ENCODE assay signal across 2 cellular contexts in the genomic region with DNA sequence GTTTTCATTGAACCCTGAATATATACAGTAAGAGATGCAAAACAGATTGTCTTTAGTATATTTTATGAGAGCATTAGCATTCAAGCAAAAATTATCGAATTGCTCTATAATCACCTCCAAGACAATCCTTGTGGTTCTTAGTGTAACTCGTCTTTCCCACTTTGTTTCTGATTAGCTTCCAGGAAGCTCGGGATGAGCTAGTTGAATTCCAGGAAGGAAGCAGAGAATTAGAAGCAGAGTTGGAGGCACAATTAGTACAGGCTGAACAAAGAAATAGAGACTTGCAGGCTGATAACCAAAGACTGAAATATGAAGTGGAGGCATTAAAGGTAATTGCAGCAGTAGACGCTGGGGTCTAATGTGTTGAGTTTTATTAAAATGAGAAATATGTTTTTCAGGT.
TF ChIP-seq lines count a peak whose summit lies in the region.

No MANE protein-coding gene starts in this region.

TF ChIP-seq in liver, 16 proteins besides CTCF, POLR2A, EP300 and RAD21:
- TF ChIP-seq GABPA (IDR thresholded peaks at IDR 0.05 in 1 of 2, conservative IDR thresholded peaks at IDR 0.05 in 1 of 2): no peak
- peak; percentile 27 for TF ChIP-seq NR2F2 (IDR thresholded peaks at IDR 0.05)

TF ChIP-seq in HepG2, 621 proteins besides CTCF, POLR2A, EP300 and RAD21:
- TF ChIP-seq BRD4 (CRISPR knock-in tag; IDR thresholded peaks at IDR 0.05): no peak
- TF ChIP-seq, protein P1, sequence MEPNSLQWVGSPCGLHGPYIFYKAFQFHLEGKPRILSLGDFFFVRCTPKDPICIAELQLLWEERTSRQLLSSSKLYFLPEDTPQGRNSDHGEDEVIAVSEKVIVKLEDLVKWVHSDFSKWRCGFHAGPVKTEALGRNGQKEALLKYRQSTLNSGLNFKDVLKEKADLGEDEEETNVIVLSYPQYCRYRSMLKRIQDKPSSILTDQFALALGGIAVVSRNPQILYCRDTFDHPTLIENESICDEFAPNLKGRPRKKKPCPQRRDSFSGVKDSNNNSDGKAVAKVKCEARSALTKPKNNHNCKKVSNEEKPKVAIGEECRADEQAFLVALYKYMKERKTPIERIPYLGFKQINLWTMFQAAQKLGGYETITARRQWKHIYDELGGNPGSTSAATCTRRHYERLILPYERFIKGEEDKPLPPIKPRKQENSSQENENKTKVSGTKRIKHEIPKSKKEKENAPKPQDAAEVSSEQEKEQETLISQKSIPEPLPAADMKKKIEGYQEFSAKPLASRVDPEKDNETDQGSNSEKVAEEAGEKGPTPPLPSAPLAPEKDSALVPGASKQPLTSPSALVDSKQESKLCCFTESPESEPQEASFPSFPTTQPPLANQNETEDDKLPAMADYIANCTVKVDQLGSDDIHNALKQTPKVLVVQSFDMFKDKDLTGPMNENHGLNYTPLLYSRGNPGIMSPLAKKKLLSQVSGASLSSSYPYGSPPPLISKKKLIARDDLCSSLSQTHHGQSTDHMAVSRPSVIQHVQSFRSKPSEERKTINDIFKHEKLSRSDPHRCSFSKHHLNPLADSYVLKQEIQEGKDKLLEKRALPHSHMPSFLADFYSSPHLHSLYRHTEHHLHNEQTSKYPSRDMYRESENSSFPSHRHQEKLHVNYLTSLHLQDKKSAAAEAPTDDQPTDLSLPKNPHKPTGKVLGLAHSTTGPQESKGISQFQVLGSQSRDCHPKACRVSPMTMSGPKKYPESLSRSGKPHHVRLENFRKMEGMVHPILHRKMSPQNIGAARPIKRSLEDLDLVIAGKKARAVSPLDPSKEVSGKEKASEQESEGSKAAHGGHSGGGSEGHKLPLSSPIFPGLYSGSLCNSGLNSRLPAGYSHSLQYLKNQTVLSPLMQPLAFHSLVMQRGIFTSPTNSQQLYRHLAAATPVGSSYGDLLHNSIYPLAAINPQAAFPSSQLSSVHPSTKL (CRISPR knock-in tag; IDR thresholded peaks at IDR 0.05): no peak
- TF ChIP-seq ZSCAN25 (CRISPR knock-in tag; IDR thresholded peaks at IDR 0.05): no peak
- no peak for TF ChIP-seq EZH2 (conservative IDR thresholded peaks at IDR 0.05; ENCODE audit: low read depth, low read length)
- no peak for TF ChIP-seq TBL1XR1 (IDR thresholded peaks at IDR 0.05; ENCODE audit: borderline replicate concordance, low read length, partially characterized antibody)
- no peak for TF ChIP-seq ZNF7 (CRISPR knock-in tag; IDR thresholded peaks at IDR 0.05)
- no peak for TF ChIP-seq HNRNPK (IDR thresholded peaks at IDR 0.05; ENCODE audit: low read depth, low read length, poor library complexity, severe bottlenecking)
- TF ChIP-seq, protein P2, sequence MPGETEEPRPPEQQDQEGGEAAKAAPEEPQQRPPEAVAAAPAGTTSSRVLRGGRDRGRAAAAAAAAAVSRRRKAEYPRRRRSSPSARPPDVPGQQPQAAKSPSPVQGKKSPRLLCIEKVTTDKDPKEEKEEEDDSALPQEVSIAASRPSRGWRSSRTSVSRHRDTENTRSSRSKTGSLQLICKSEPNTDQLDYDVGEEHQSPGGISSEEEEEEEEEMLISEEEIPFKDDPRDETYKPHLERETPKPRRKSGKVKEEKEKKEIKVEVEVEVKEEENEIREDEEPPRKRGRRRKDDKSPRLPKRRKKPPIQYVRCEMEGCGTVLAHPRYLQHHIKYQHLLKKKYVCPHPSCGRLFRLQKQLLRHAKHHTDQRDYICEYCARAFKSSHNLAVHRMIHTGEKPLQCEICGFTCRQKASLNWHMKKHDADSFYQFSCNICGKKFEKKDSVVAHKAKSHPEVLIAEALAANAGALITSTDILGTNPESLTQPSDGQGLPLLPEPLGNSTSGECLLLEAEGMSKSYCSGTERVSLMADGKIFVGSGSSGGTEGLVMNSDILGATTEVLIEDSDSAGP (CRISPR knock-in tag; IDR thresholded peaks at IDR 0.05; ENCODE audit: borderline replicate concordance): no peak
- TF ChIP-seq ZNF562 (CRISPR knock-in tag; IDR thresholded peaks at IDR 0.05; ENCODE audit: borderline replicate concordance): no peak
- TF ChIP-seq ZNF570 (CRISPR knock-in tag; IDR thresholded peaks at IDR 0.05; ENCODE audit: borderline replicate concordance): no peak
- no peak for TF ChIP-seq ZNF761 (CRISPR knock-in tag; conservative IDR thresholded peaks at IDR 0.05)
- TF ChIP-seq, protein P3, sequence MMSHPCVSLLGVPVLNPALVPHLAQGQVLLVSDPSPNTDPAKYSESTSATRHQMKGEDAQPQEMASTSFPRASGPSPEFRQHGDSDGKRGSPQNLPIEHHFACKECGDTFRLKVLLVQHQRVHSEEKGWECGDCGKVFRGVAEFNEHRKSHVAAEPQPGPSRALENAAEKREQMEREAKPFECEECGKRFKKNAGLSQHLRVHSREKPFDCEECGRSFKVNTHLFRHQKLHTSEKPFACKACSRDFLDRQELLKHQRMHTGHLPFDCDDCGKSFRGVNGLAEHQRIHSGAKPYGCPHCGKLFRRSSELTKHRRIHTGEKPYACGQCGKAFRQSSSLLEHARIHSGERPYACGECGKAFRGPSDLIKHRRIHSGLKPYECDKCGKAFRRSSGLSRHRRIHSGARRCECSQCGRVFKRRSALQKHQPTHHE (CRISPR knock-in tag; IDR thresholded peaks at IDR 0.05; ENCODE audit: borderline replicate concordance): no peak
- TF ChIP-seq, protein P4, sequence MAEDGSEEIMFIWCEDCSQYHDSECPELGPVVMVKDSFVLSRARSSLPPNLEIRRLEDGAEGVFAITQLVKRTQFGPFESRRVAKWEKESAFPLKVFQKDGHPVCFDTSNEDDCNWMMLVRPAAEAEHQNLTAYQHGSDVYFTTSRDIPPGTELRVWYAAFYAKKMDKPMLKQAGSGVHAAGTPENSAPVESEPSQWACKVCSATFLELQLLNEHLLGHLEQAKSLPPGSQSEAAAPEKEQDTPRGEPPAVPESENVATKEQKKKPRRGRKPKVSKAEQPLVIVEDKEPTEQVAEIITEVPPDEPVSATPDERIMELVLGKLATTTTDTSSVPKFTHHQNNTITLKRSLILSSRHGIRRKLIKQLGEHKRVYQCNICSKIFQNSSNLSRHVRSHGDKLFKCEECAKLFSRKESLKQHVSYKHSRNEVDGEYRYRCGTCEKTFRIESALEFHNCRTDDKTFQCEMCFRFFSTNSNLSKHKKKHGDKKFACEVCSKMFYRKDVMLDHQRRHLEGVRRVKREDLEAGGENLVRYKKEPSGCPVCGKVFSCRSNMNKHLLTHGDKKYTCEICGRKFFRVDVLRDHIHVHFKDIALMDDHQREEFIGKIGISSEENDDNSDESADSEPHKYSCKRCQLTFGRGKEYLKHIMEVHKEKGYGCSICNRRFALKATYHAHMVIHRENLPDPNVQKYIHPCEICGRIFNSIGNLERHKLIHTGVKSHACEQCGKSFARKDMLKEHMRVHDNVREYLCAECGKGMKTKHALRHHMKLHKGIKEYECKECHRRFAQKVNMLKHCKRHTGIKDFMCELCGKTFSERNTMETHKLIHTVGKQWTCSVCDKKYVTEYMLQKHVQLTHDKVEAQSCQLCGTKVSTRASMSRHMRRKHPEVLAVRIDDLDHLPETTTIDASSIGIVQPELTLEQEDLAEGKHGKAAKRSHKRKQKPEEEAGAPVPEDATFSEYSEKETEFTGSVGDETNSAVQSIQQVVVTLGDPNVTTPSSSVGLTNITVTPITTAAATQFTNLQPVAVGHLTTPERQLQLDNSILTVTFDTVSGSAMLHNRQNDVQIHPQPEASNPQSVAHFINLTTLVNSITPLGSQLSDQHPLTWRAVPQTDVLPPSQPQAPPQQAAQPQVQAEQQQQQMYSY (CRISPR knock-in tag; IDR thresholded peaks at IDR 0.05): no peak
- TF ChIP-seq NCOA1 (CRISPR knock-in tag; IDR thresholded peaks at IDR 0.05): no peak
- TF ChIP-seq, protein P5, sequence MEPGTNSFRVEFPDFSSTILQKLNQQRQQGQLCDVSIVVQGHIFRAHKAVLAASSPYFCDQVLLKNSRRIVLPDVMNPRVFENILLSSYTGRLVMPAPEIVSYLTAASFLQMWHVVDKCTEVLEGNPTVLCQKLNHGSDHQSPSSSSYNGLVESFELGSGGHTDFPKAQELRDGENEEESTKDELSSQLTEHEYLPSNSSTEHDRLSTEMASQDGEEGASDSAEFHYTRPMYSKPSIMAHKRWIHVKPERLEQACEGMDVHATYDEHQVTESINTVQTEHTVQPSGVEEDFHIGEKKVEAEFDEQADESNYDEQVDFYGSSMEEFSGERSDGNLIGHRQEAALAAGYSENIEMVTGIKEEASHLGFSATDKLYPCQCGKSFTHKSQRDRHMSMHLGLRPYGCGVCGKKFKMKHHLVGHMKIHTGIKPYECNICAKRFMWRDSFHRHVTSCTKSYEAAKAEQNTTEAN (CRISPR knock-in tag; conservative IDR thresholded peaks at IDR 0.05): no peak
- TF ChIP-seq ZUFSP (CRISPR knock-in tag; IDR thresholded peaks at IDR 0.05; ENCODE audit: borderline replicate concordance): no peak
